In genomic region chr3:46812237-46812791, GRCh38 we compare ENCODE assay signal across 8 cellular contexts.
DNase-seq lines count a peak whose midpoint lies in the region; TF ChIP-seq lines count a peak whose summit lies in the region.

No MANE protein-coding gene starts in this region.

- peak overlapping the region; percentile 19 to 24 for H3K4me3 ChIP-seq in cardiac fibroblast (replicated peaks in 1 of 2; ENCODE audit: low read depth in 2 of 2, low read length in 2 of 2)

- no peak for TF ChIP-seq CTCF in cardiac fibroblast (IDR thresholded peaks at IDR 0.05; ENCODE audit: low read depth, low read length)

- peak; percentile 54 for DNase-seq in NCI-H748 (lab: John Stamatoyannopoulos, UW; ENCODE audit: unreplicated experiment)
- no peak for DNase-seq in NCI-H748 treated with DMSO at 0.1 percent for 48 hours (lab: John Stamatoyannopoulos, UW)
- DNase-seq in activated CD4-positive, CD25-positive, alpha-beta regulatory T cell (lab: John Stamatoyannopoulos, UW): peak; percentile 32 to 54 (median 44)
- peak; percentile 40 to 47 for DNase-seq in cardiac fibroblast (ENCODE audit: low read depth in 2 of 2)
- DNase-seq in left kidney (ENCODE audit: low read depth, low spot score): peak; percentile 91
- peak; percentile 64 to 77 for DNase-seq in stimulated activated CD4-positive, alpha-beta T cell treated with anti-CD3 and anti-CD28 coated beads, Interleukin-4, amount 100 ng/mL, for 48 hours (ENCODE audit: low read depth in 2 of 2)
- no peak for DNase-seq in T1000 (lab: John Stamatoyannopoulos, UW)
- no peak for DNase-seq in NCI-H1048 (lab: John Stamatoyannopoulos, UW)

Comparison
In these comparisons a context has a peak if more than half of its experiments do, and no peak if none do; other contexts are left out.
1. DNase-seq: peak in NCI-H748 (single experiment), activated CD4-positive, CD25-positive, alpha-beta regulatory T cell (4 of 4), cardiac fibroblast (2 of 2), left kidney (single experiment) and stimulated activated CD4-positive, alpha-beta T cell treated with anti-CD3 and anti-CD28 coated beads, Interleukin-4, amount 100 ng/mL, for 48 hours (2 of 2); none in NCI-H748 treated with DMSO at 0.1 percent for 48 hours (single experiment), T1000 (single experiment) and NCI-H1048 (single experiment).